17 cellular contexts compared by ENCODE assay signal in genomic region chr18:13389491-13390131, GRCh38.
DNase-seq lines count a peak whose midpoint lies in the region; ATAC-seq and TF ChIP-seq lines count a peak whose summit lies in the region.
"Had no signal": no experiment of that assay in that cellular context is flagged by ENCODE, and none has a peak within 500 bp of the region (broad histone marks: within the 10 kb centered on the region; RNA-seq: fewer than 3 reads in every experiment).

No MANE protein-coding gene starts in this region.

- no peak for TF ChIP-seq POLR2A in breast epithelium (IDR thresholded peaks at IDR 0.05)

- intact Hi-C loops in CD4-positive, alpha-beta memory T cell (cut with micrococcal nuclease), result no loop called here
- intact Hi-C loops in breast epithelium (cut with DNase I; ENCODE audit: low total_unique reads), result no loop called here

- ATAC-seq in left lobe of liver (no peak), GM21528 (IDR thresholded peaks at IDR 0.05; ENCODE audit: low FRiP score, unreplicated experiment) (no peak)

- CTCF ChIA-PET in CD4-positive, alpha-beta memory T cell (lab: Charles Lee; ENCODE audit: partially characterized antibody), result interaction anchor here (1.6 kb wide), 1 partner anchor 21 kb away, joined by 4 read pairs; no protein-coding TSS in a partner anchor

- H3K4me3 ChIP-seq in CD4-positive, alpha-beta memory T cell (ENCODE audit: low read length in 2 of 2), result no peak overlapping the region
- H3K4me3 ChIP-seq in thymus (ENCODE audit: low read length), result no peak overlapping the region
- H3K4me3 ChIP-seq in breast epithelium, result no peak overlapping the region
- H3K4me3 ChIP-seq: Peyer's patch had no signal

- H3K27me3 ChIP-seq in CD4-positive, alpha-beta memory T cell (ENCODE audit: insufficient read depth, low read length), result no peaks in the 10 kb centered on the region
- H3K27me3 ChIP-seq in thymus (ENCODE audit: control insufficient read depth, insufficient read depth), result no peaks in the 10 kb centered on the region
- H3K27me3 ChIP-seq in breast epithelium, result no peaks in the 10 kb centered on the region
- H3K27me3 ChIP-seq: Peyer's patch had no signal

- no peak for TF ChIP-seq CTCF in breast epithelium (IDR thresholded peaks at IDR 0.05)

- H3K4me3 Mint-ChIP-seq in CD4-positive, alpha-beta memory T cell, result no peak overlapping the region
- H3K4me3 Mint-ChIP-seq: CD14-positive monocyte had no signal

- POLR2A ChIA-PET in CD4-positive, alpha-beta memory T cell (lab: Charles Lee; ENCODE audit: partially characterized antibody), result interaction anchor here (1.0 kb wide), 1 partner anchor 13 kb away, joined by 3 read pairs; no protein-coding TSS in a partner anchor

- 94% methylated on average over 6 of the region's 6 CpGs for WGBS in thymus

- no peaks in the 10 kb centered on the region for H3K9me3 ChIP-seq in CD4-positive, alpha-beta memory T cell (ENCODE audit: control insufficient read depth in 1 of 2, low read length in 2 of 2)
- no peaks in the 10 kb centered on the region for H3K9me3 ChIP-seq in thymus (ENCODE audit: control insufficient read depth)
- H3K9me3 ChIP-seq in breast epithelium, result no peaks in the 10 kb centered on the region
- H3K9me3 ChIP-seq: Peyer's patch had no signal

- no peaks in the 10 kb centered on the region for H3K9me3 Mint-ChIP-seq in CD4-positive, alpha-beta memory T cell
- H3K9me3 Mint-ChIP-seq: CD14-positive monocyte had no signal

- no peak overlapping the region for H3K27ac ChIP-seq in CD4-positive, alpha-beta memory T cell (ENCODE audit: low read depth, low read length)
- peak overlapping the region; percentile 33 for H3K27ac ChIP-seq in thymus (ENCODE audit: low read depth)
- no peak overlapping the region for H3K27ac ChIP-seq in breast epithelium
- H3K27ac ChIP-seq: Peyer's patch had no signal

- no peaks in the 10 kb centered on the region for H3K27me3 Mint-ChIP-seq in CD4-positive, alpha-beta memory T cell

- H3K36me3 ChIP-seq in CD4-positive, alpha-beta memory T cell (ENCODE audit: insufficient read depth, low read length), result peaks cover 5% of the 10 kb centered on the region
- peaks cover 37% of the 10 kb centered on the region for H3K36me3 ChIP-seq in thymus (ENCODE audit: control insufficient read depth, insufficient read depth)
- H3K36me3 ChIP-seq in breast epithelium, result no peaks in the 10 kb centered on the region

- H3K4me1 ChIP-seq in CD4-positive, alpha-beta memory T cell (ENCODE audit: insufficient read depth, low read length), result peaks cover 9% of the 10 kb centered on the region
- H3K4me1 ChIP-seq in thymus (ENCODE audit: control insufficient read depth, insufficient read depth, low read length) (peaks cover 45% of the 10 kb centered on the region), breast epithelium (no peaks in the 10 kb centered on the region)

- peaks cover 12 to 28% (median 20%) of the 10 kb centered on the region in 4 donors for H3K4me1 Mint-ChIP-seq in CD4-positive, alpha-beta memory T cell
- H3K4me1 Mint-ChIP-seq: CD14-positive monocyte had no signal

- DNase-seq in activated naive CD4-positive, alpha-beta T cell treated with Interleukin-2 at 50 U/mL for 16 hours, result peak; percentile 1
- DNase-seq in activated naive CD4-positive, alpha-beta T cell (lab: John Stamatoyannopoulos, UW), result no peak
- DNase-seq in CD4-positive, alpha-beta memory T cell, result no peak
- DNase-seq in left lobe of liver (ENCODE audit: low spot score) (peak; percentile 16), breast epithelium (ENCODE audit: low spot score in 2 of 2) (no peak), nucleus accumbens (lab: John Stamatoyannopoulos, UW) (no peak)
- DNase-seq: Calu3, DMS79 treated with DMSO at 0.1 percent for 48 hours, GDM1, Kasumi-1, NCI-H1930, NCI-H510A, NCI-H82, Peyer's patch had no signal

- H3K36me3 Mint-ChIP-seq in CD4-positive, alpha-beta memory T cell, result peaks cover 11 to 22% of the 10 kb centered on the region in 2 donors

- H3K27ac Mint-ChIP-seq in CD4-positive, alpha-beta memory T cell, result peak overlapping the region in 4 of 7 donors; percentile 12 to 73 (median 26)

Comparison
In these comparisons a context has a peak if more than half of its experiments do, and no peak if none do; other contexts are left out.
1. DNase-seq: peak in activated naive CD4-positive, alpha-beta T cell treated with Interleukin-2 at 50 U/mL for 16 hours (single experiment) and left lobe of liver (single experiment); none in activated naive CD4-positive, alpha-beta T cell (0 of 4), CD4-positive, alpha-beta memory T cell (0 of 5), breast epithelium (0 of 2) and nucleus accumbens (0 of 56).